Comparison of ENCODE assay signal across 21 cellular contexts in the genomic region with DNA sequence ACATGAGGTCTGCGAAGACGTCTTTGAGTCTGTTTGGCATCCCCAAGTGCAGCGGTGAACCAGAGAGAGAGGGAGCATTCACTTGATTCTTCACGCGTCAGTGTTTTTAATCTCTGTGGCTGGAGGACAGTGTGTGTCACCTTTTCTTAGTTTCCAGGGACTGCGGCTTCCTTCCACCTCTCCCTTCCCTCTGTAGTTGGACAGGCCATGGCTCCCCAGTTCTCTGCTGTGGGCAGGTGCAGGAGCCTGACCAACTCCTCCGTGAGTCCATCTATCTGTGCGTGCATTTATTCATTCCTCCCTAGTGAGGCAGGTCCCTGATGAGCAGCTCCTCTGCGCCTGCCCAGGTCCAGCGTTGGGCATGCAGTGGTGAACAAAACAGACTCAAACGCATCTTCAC. TPM values are rescaled to one million over a fixed set of nuclear protein-coding genes. Genes with fewer than 3 reads are reported as not detected.
A peak's percentile ranks its signal among the peaks of the same experiment; 100 is the strongest.
DNase-seq lines count a peak whose midpoint lies in the region; ATAC-seq and TF ChIP-seq lines count a peak whose summit lies in the region.
"Had no signal": no experiment of that assay in that cellular context is flagged by ENCODE, and none has a peak within 500 bp of the region (broad histone marks: within the 10 kb centered on the region; RNA-seq: fewer than 3 reads in every experiment).

No MANE protein-coding gene starts in this region.

- H2BK12ac ChIP-seq in neuronal stem cell (ENCODE audit: low read length) (no peak overlapping the region), mesenchymal stem cell (ENCODE audit: low read length in 2 of 2) (no peak overlapping the region)

- peaks cover 11% of the 10 kb centered on the region for H3K79me1 ChIP-seq in neuronal stem cell (ENCODE audit: low read depth, low read length)
- peaks cover 52% of the 10 kb centered on the region for H3K79me1 ChIP-seq in mesenchymal stem cell (replicated peaks; ENCODE audit: low read length, poor library complexity, severe bottlenecking)

- TF ChIP-seq CTCF in upper lobe of right lung (IDR thresholded peaks at IDR 0.05) (no peak), Caco-2 (IDR thresholded peaks at IDR 0.05; ENCODE audit: insufficient read depth in 1 of 2, low read depth in 1 of 2, low read length in 1 of 2, severe bottlenecking in 1 of 2, unreplicated experiment in 1 of 2) (no peak)

- H2BK120ac ChIP-seq in neuronal stem cell (ENCODE audit: low read depth, low read length) (no peak overlapping the region), mesenchymal stem cell (ENCODE audit: low read depth, low read length) (no peak overlapping the region)

- CTCF ChIA-PET in Caco-2 (lab: Charles Lee): no interaction called here

- H3K27ac ChIP-seq in neuronal stem cell (replicated peaks; ENCODE audit: low read length) (no peak overlapping the region), upper lobe of right lung (no peak overlapping the region), mesenchymal stem cell (ENCODE audit: low read length, poor library complexity, severe bottlenecking) (no peak overlapping the region)
- H3K27ac ChIP-seq: 22Rv1, KMS-11, RWPE1 had no signal

- H3K27ac Mint-ChIP-seq in Caco-2 (ENCODE audit: unreplicated experiment): no peak overlapping the region
- H3K27ac Mint-ChIP-seq: CD14-positive monocyte had no signal

- no peaks in the 10 kb centered on the region for H3K27me3 Mint-ChIP-seq in Caco-2 (ENCODE audit: insufficient read depth, unreplicated experiment)

- intact Hi-C loops in upper lobe of right lung (cut with DNase I) (no loop called here), Caco-2 (cut with micrococcal nuclease; ENCODE audit: unreplicated experiment) (no loop called here)

- no peak overlapping the region for H3K4me3 ChIP-seq in neuronal stem cell (ENCODE audit: low read length in 2 of 2)
- H3K4me3 ChIP-seq in upper lobe of right lung: no peak overlapping the region
- no peak overlapping the region for H3K4me3 ChIP-seq in mesenchymal stem cell (ENCODE audit: insufficient read depth in 1 of 2, low read depth in 1 of 2, low read length in 2 of 2)
- no peak overlapping the region for H3K4me3 ChIP-seq in Caco-2 (ENCODE audit: low read depth, low read length)

- peak; percentile 53 for DNase-seq in activated effector memory CD4-positive, alpha-beta T cell treated with anti-CD3 and anti-CD28 coated beads, Interleukin-2, amount 50 U/mL, for 16 hours
- DNase-seq in activated effector memory CD4-positive, alpha-beta T cell treated with Interleukin-2 at 50 U/mL for 16 hours: no peak
- DNase-seq in left kidney (ENCODE audit: low read depth, low spot score): peak; percentile 52
- DNase-seq in neuronal stem cell (ENCODE audit: low spot score): no peak
- DNase-seq in upper lobe of right lung: peak; percentile 31
- DNase-seq in A172 (ENCODE audit: low spot score): no peak
- no peak for DNase-seq in mesenchymal stem cell
- no peak for DNase-seq in Caco-2
- DNase-seq: DMS 273 treated with DMSO at 0.1 percent for 48 hours, GDM1, GOT3, NCI-H1417, NCI-H187 treated with DMSO at 0.1 percent for 48 hours, NCI-H2227 treated with DMSO at 0.1 percent for 48 hours, NCI-H510A treated with DMSO at 0.1 percent for 48 hours, NCI-H82, PC-3 had no signal

- no peak overlapping the region for H2AK5ac ChIP-seq in neuronal stem cell (ENCODE audit: low read depth, low read length)
- no peak overlapping the region for H2AK5ac ChIP-seq in mesenchymal stem cell (ENCODE audit: low read length, severe bottlenecking)

- no peak overlapping the region for H3K4me3 Mint-ChIP-seq in Caco-2 (ENCODE audit: unreplicated experiment)
- H3K4me3 Mint-ChIP-seq: CD14-positive monocyte had no signal

- ATAC-seq in upper lobe of right lung: no peak
- ATAC-seq: PC-3 had no signal

- H3K36me3 Mint-ChIP-seq in Caco-2 (ENCODE audit: insufficient read depth, unreplicated experiment): peaks cover 6% of the 10 kb centered on the region
- H3K36me3 Mint-ChIP-seq: CD14-positive monocyte had no signal

- H3K14ac ChIP-seq in neuronal stem cell (ENCODE audit: low read length) (peak overlapping the region; percentile 2), mesenchymal stem cell (ENCODE audit: low read length in 2 of 2) (no peak overlapping the region)

- H4K91ac ChIP-seq in neuronal stem cell (ENCODE audit: low read depth, low read length, poor library complexity) (no peak overlapping the region), mesenchymal stem cell (ENCODE audit: low read length) (no peak overlapping the region)

- H4K8ac ChIP-seq in neuronal stem cell (ENCODE audit: low read depth, low read length) (no peak overlapping the region), mesenchymal stem cell (ENCODE audit: low read length) (no peak overlapping the region)

- H2BK5ac ChIP-seq in neuronal stem cell (ENCODE audit: low read length): no peak overlapping the region
- no peak overlapping the region for H2BK5ac ChIP-seq in mesenchymal stem cell (ENCODE audit: low read depth, low read length, poor library complexity, severe bottlenecking)

- H3K4me2 ChIP-seq in neuronal stem cell (ENCODE audit: insufficient read depth, low read length, poor library complexity, severe bottlenecking): no peak overlapping the region
- no peak overlapping the region for H3K4me2 ChIP-seq in mesenchymal stem cell (ENCODE audit: low read length, poor library complexity, severe bottlenecking)
- H3K4me2 ChIP-seq: KMS-11 had no signal

- H3K36me3 ChIP-seq in neuronal stem cell (replicated peaks in 1 of 2; ENCODE audit: control insufficient read depth in 2 of 2, insufficient read depth in 2 of 2, low read length in 2 of 2) (no peaks in the 10 kb centered on the region), upper lobe of right lung (no peaks in the 10 kb centered on the region), mesenchymal stem cell (ENCODE audit: control insufficient read depth in 1 of 2, insufficient read depth in 2 of 2, low read depth in 1 of 2, low read length in 2 of 2) (peaks cover 0 to 5% of the 10 kb centered on the region in 2 experiments), Caco-2 (ENCODE audit: control insufficient read depth, insufficient read depth, low read length) (no peaks in the 10 kb centered on the region)

- POLR2A ChIA-PET in Caco-2 (lab: Charles Lee): no interaction called here

- H3K9me3 ChIP-seq in neuronal stem cell (replicated peaks in 1 of 2; ENCODE audit: control insufficient read depth in 2 of 2, insufficient read depth in 1 of 2, low read depth in 1 of 2, low read length in 2 of 2) (no peaks in the 10 kb centered on the region), upper lobe of right lung (no peaks in the 10 kb centered on the region), mesenchymal stem cell (ENCODE audit: control insufficient read depth, low read length) (no peaks in the 10 kb centered on the region), Caco-2 (no peaks in the 10 kb centered on the region)

- H3K27me3 ChIP-seq in neuronal stem cell (ENCODE audit: control insufficient read depth in 3 of 3, insufficient read depth in 3 of 3, low read depth in 1 of 3, low read length in 3 of 3) (no peaks in the 10 kb centered on the region), upper lobe of right lung (no peaks in the 10 kb centered on the region), mesenchymal stem cell (ENCODE audit: control insufficient read depth in 1 of 2, insufficient read depth in 1 of 2, low read length in 2 of 2) (no peaks in the 10 kb centered on the region), Caco-2 (replicated peaks; ENCODE audit: control insufficient read depth, insufficient read depth, low read length) (no peaks in the 10 kb centered on the region)

- no CpG with 5 or more reads among the region's 11 CpGs for WGBS in neuronal stem cell (ENCODE audit: extremely low coverage in 2 of 2, insufficient read length in 2 of 2, insufficient replicate concordance in 1 of 2), 2 donors
- 96% methylated on average over 11 of the region's 11 CpGs for WGBS in mesenchymal stem cell

- no peaks in the 10 kb centered on the region for H3K9me3 Mint-ChIP-seq in Caco-2 (ENCODE audit: unreplicated experiment)

- H2AFZ ChIP-seq in neuronal stem cell (ENCODE audit: low read length) (no peak overlapping the region), mesenchymal stem cell (ENCODE audit: low read depth, low read length) (no peak overlapping the region)

- H3K9ac ChIP-seq in neuronal stem cell (ENCODE audit: low read depth, low read length, poor library complexity) (no peak overlapping the region), mesenchymal stem cell (ENCODE audit: low read length) (no peak overlapping the region)
- H3K9ac ChIP-seq: KMS-11 had no signal

- no peak overlapping the region for H2BK15ac ChIP-seq in neuronal stem cell (ENCODE audit: low read length)
- H2BK15ac ChIP-seq in mesenchymal stem cell (ENCODE audit: low read depth, poor library complexity, severe bottlenecking): no peak overlapping the region

- H3K4me1 Mint-ChIP-seq in Caco-2 (ENCODE audit: low read depth, unreplicated experiment): no peaks in the 10 kb centered on the region
- H3K4me1 Mint-ChIP-seq: CD14-positive monocyte had no signal

- no peak overlapping the region for H3K23ac ChIP-seq in neuronal stem cell (ENCODE audit: low read depth, low read length, poor library complexity)
- no peak overlapping the region for H3K23ac ChIP-seq in mesenchymal stem cell (ENCODE audit: low read length in 2 of 2)

- H3K4me1 ChIP-seq in neuronal stem cell (ENCODE audit: control insufficient read depth in 2 of 2, insufficient read depth in 1 of 2, low read depth in 1 of 2, low read length in 2 of 2): peaks cover 4 to 9% of the 10 kb centered on the region in 2 donors
- H3K4me1 ChIP-seq in upper lobe of right lung: peaks cover 9% of the 10 kb centered on the region
- H3K4me1 ChIP-seq in mesenchymal stem cell (ENCODE audit: control insufficient read depth, insufficient read depth, low read depth, low read length): peaks cover 8% of the 10 kb centered on the region
- H3K4me1 ChIP-seq in Caco-2: peaks cover 1% of the 10 kb centered on the region; the same call in 1 of the 2 replicates

- H3K4ac ChIP-seq in neuronal stem cell (ENCODE audit: low read length): no peak overlapping the region
- H3K4ac ChIP-seq in mesenchymal stem cell (ENCODE audit: low read depth in 1 of 2, low read length in 2 of 2): no peak overlapping the region

- H3K18ac ChIP-seq in neuronal stem cell (ENCODE audit: low read length): no peak overlapping the region
- no peak overlapping the region for H3K18ac ChIP-seq in mesenchymal stem cell (ENCODE audit: low read depth in 1 of 2, low read length in 2 of 2)

- BruUV-seq in Caco-2 (replicated peaks; lab: Mats Ljungman, UMichigan): no TSS peak

RNA-seq across cellular contexts. Expression of gene AGAP1, which starts 42.9 kb away (rescaled TPM):
- 18.3 TPM for polyA plus RNA-seq in neuronal stem cell (2013, experiment 1 of 2)
- polyA plus RNA-seq in neuronal stem cell (2013, experiment 2 of 2): 17.8 TPM
- 33.4 TPM for total RNA-seq in upper lobe of right lung
- total RNA-seq in A172 (2014; rRNA removed; shearing (Covaris generic)): 13.9 and 14.7 TPM in 2 replicates
- 19.4 TPM for polyA plus RNA-seq in mesenchymal stem cell (2013, experiment 1 of 2)
- polyA plus RNA-seq in mesenchymal stem cell (2013, experiment 2 of 2): 19.3 TPM
- 39.5 and 41.7 TPM in 2 replicates for total RNA-seq in Caco-2 (2022)
- polyA plus RNA-seq: CD14-positive monocyte had no signal

Comparison
In these comparisons a context has a peak if more than half of its experiments do, and no peak if none do; other contexts are left out.
1. DNase-seq: peak in activated effector memory CD4-positive, alpha-beta T cell treated with anti-CD3 and anti-CD28 coated beads, Interleukin-2, amount 50 U/mL, for 16 hours (single experiment), left kidney (single experiment) and upper lobe of right lung (single experiment); none in activated effector memory CD4-positive, alpha-beta T cell treated with Interleukin-2 at 50 U/mL for 16 hours (single experiment), neuronal stem cell (single experiment), A172 (single experiment), mesenchymal stem cell (single experiment) and Caco-2 (0 of 2).